ENCODE assay signal across 9 cellular contexts in genomic region chr13:30832845-30833332, GRCh38.
DNase-seq lines count a peak whose midpoint lies in the region; ATAC-seq and TF ChIP-seq lines count a peak whose summit lies in the region.
"Had no signal": no experiment of that assay in that cellular context is flagged by ENCODE, and none has a peak within 500 bp of the region (broad histone marks: within the 10 kb centered on the region; RNA-seq: fewer than 3 reads in every experiment).

No MANE protein-coding gene starts in this region.

- H4K91ac ChIP-seq in H9 (ENCODE audit: insufficient read length, low read depth, low read length) = no peak overlapping the region

- H3K14ac ChIP-seq in H9 (ENCODE audit: insufficient read depth, low read length) = peak overlapping the region; percentile 19

- H2BK5ac ChIP-seq in H9 (ENCODE audit: insufficient read length, low read length) = no peak overlapping the region

- no peaks in the 10 kb centered on the region for H3K23me2 ChIP-seq in H9 (ENCODE audit: insufficient read length, low read depth, low read length, poor library complexity, severe bottlenecking)

- ATAC-seq in GM21717 (IDR thresholded peaks at IDR 0.05; ENCODE audit: unreplicated experiment) (no peak), GM18861 (IDR thresholded peaks at IDR 0.05; ENCODE audit: unreplicated experiment) (no peak)

- no peak overlapping the region for H3K4ac ChIP-seq in H9 (ENCODE audit: low read depth, low read length)

- no peak for TF ChIP-seq CTCF in H9 (conservative IDR thresholded peaks at IDR 0.05)
- no peak for TF ChIP-seq CTCF in transverse colon (IDR thresholded peaks at IDR 0.05)

- H3K56ac ChIP-seq in H9 (ENCODE audit: insufficient read length, low read depth, low read length) = no peak overlapping the region

- DNase-seq in H9 = peak; percentile 47
- DNase-seq in NCI-H2171 treated with DMSO at 0.1 percent for 48 hours (lab: John Stamatoyannopoulos, UW) = peak; percentile 60
- peak; percentile 49 for DNase-seq in activated T-cell treated with anti-CD3 and anti-CD28 coated beads, Interleukin-2, amount 50 U/mL, for 24 hours
- DNase-seq in kidney tubule cell (ENCODE audit: low spot score) = peak; percentile 97
- DNase-seq in transverse colon = peak; percentile 94
- no peak for DNase-seq in AG08395 (ENCODE audit: low spot score)

- H4K8ac ChIP-seq in H9 (replicated peaks; ENCODE audit: insufficient read length, low read depth, low read length) = no peak overlapping the region

- no peak overlapping the region for H3T11ph ChIP-seq in H9 (ENCODE audit: low read length)

- no peak overlapping the region for H4K5ac ChIP-seq in H9 (ENCODE audit: insufficient read length, low read depth, low read length)

- no peak overlapping the region for H3K4me2 ChIP-seq in H9 (ENCODE audit: insufficient read depth, insufficient read length, low read length)

- no peak overlapping the region for H3K9ac ChIP-seq in H9 (ENCODE audit: extremely low read depth, insufficient read length, low read length)

- no peak overlapping the region for H2AK5ac ChIP-seq in H9 (ENCODE audit: insufficient read length, low read length)

- H3K36me3 Mint-ChIP-seq in H9 (ENCODE audit: insufficient read depth in 1 of 3, low read depth in 3 of 3) = peaks cover 0 to 5% (median under 1%) of the 10 kb centered on the region in 3 experiments; a peak in 2 of 7 replicates
- H3K36me3 Mint-ChIP-seq in activated T-cell treated with anti-CD3 and anti-CD28 coated beads, Interleukin-2, amount 50 U/mL, for 24 hours (ENCODE audit: low read depth) = no peaks in the 10 kb centered on the region

- in situ Hi-C loops in transverse colon (cut with MboI; ENCODE audit: low pct_ligation_motif_present in 1 of 4, low pct_unique_long_range_greater_than_20kb in 1 of 4, low sequenced_read_pairs in 3 of 4) = loop anchor here in 1 of 4 donors (25.0 kb wide), 1 partner anchor 204 kb away; no protein-coding TSS in a partner anchor

- H3K9me3 Mint-ChIP-seq in H9 = peaks cover 4 to 6% of the 10 kb centered on the region in 2 experiments; a peak in 4 of 5 replicates
- no peaks in the 10 kb centered on the region for H3K9me3 Mint-ChIP-seq in activated T-cell treated with anti-CD3 and anti-CD28 coated beads, Interleukin-2, amount 50 U/mL, for 24 hours

- H2BK20ac ChIP-seq in H9 (ENCODE audit: low read depth, low read length, poor library complexity, severe bottlenecking) = no peak overlapping the region

- no peaks in the 10 kb centered on the region; the same call in 1 of the 2 replicates for H3K27me3 ChIP-seq in H9 (ENCODE audit: insufficient read depth, low read length)
- no peaks in the 10 kb centered on the region for H3K27me3 ChIP-seq in transverse colon
- H3K27me3 ChIP-seq: ascending aorta had no signal

- H2BK15ac ChIP-seq in H9 (ENCODE audit: low read depth, low read length) = no peak overlapping the region

- H3K23ac ChIP-seq in H9 (ENCODE audit: insufficient read length, low read depth, low read length) = no peak overlapping the region

- no peaks in the 10 kb centered on the region for H3K79me2 ChIP-seq in H9 (ENCODE audit: insufficient read depth, low read length)

- H3K4me1 Mint-ChIP-seq in H9 = peaks cover 10 to 15% of the 10 kb centered on the region in 2 experiments
- H3K4me1 Mint-ChIP-seq in activated T-cell treated with anti-CD3 and anti-CD28 coated beads, Interleukin-2, amount 50 U/mL, for 24 hours (ENCODE audit: low read depth) = peaks cover 4% of the 10 kb centered on the region

- TF ChIP-seq EP300 in transverse colon (IDR thresholded peaks at IDR 0.05; ENCODE audit: low read depth) = no peak

- no peak overlapping the region for H2AFZ ChIP-seq in H9 (ENCODE audit: low read length)

- H2BK12ac ChIP-seq in H9 (ENCODE audit: insufficient read length, low read depth, low read length) = no peak overlapping the region

- H3K36me3 ChIP-seq in transverse colon = no peaks in the 10 kb centered on the region
- H3K36me3 ChIP-seq: ascending aorta had no signal

- WGBS in H9 (ENCODE audit: extremely low coverage, insufficient read length, low lambda C conversion rate) = no CpG with 5 or more reads among the region's 18 CpGs
- 46% methylated on average over 18 of the region's 18 CpGs; no CpG with 5 or more reads in 1 of the 2 donors for WGBS in transverse colon (ENCODE audit: low coverage in 1 of 2), 2 donors

- peak overlapping the region in 1 of 3 experiments; percentile 48; a peak in 1 of 7 replicates for H3K27ac Mint-ChIP-seq in H9
- H3K27ac Mint-ChIP-seq in activated T-cell treated with anti-CD3 and anti-CD28 coated beads, Interleukin-2, amount 50 U/mL, for 24 hours = peak overlapping the region; percentile 42

- H3K27ac ChIP-seq in H9 (ENCODE audit: insufficient read length, low read depth, low read length) (no peak overlapping the region), transverse colon (peak overlapping the region; percentile 53 to 70 (median 60))
- H3K27ac ChIP-seq: ascending aorta had no signal

- no peak overlapping the region for H3K4me3 ChIP-seq in transverse colon
- H3K4me3 ChIP-seq: ascending aorta had no signal

- no peak for TF ChIP-seq POLR2A in transverse colon (IDR thresholded peaks at IDR 0.05)

- no peaks in the 10 kb centered on the region for H3K4me1 ChIP-seq in H9 (ENCODE audit: insufficient read depth, low read length)
- H3K4me1 ChIP-seq in transverse colon = peaks cover 5 to 38% (median 23%) of the 10 kb centered on the region in 4 donors
- H3K4me1 ChIP-seq: ascending aorta had no signal

- H3K9me3 ChIP-seq in H9 (ENCODE audit: control insufficient read depth, low read depth, low read length) = no peaks in the 10 kb centered on the region
- H3K9me3 ChIP-seq in transverse colon = no peaks in the 10 kb centered on the region
- H3K9me3 ChIP-seq: ascending aorta had no signal

- H3K18ac ChIP-seq in H9 (ENCODE audit: insufficient read length, low read depth, low read length) = peak overlapping the region; percentile 36

- H3K27me3 Mint-ChIP-seq in H9 (ENCODE audit: low read depth) = peaks cover 41% of the 10 kb centered on the region
- H3K27me3 Mint-ChIP-seq in activated T-cell treated with anti-CD3 and anti-CD28 coated beads, Interleukin-2, amount 50 U/mL, for 24 hours = peaks cover 21% of the 10 kb centered on the region

- no peaks in the 10 kb centered on the region for H4K20me1 ChIP-seq in H9 (ENCODE audit: control insufficient read depth, insufficient read depth, insufficient read length)

- H3K79me1 ChIP-seq in H9 (ENCODE audit: insufficient read depth, low read depth, low read length, poor library complexity, severe bottlenecking) = no peaks in the 10 kb centered on the region

- no peak overlapping the region for H3K4me3 Mint-ChIP-seq in H9
- H3K4me3 Mint-ChIP-seq in activated T-cell treated with anti-CD3 and anti-CD28 coated beads, Interleukin-2, amount 50 U/mL, for 24 hours = no peak overlapping the region

- intact Hi-C loops in transverse colon (cut with DNase I; ENCODE audit: low total_unique reads) = no loop called here

- H2BK120ac ChIP-seq in H9 (ENCODE audit: low read depth, low read length, poor library complexity, severe bottlenecking) = no peak overlapping the region
